ENCODE assay signal across 1 cellular context in genomic region chr17:7858487-7858832, GRCh38.
TF ChIP-seq lines count a peak whose summit lies in the region.

No MANE protein-coding gene starts in this region.

TF ChIP-seq in HEK293, 187 proteins besides CTCF, POLR2A, EP300 and RAD21 (continued from another document):
- TF ChIP-seq ZSCAN16 (tag by site-specific recombination; IDR thresholded peaks at IDR 0.05), result no peak
- no peak for TF ChIP-seq EGR2 (tag by site-specific recombination; IDR thresholded peaks at IDR 0.05; ENCODE audit: low read depth)
- TF ChIP-seq ZNF585B (tag by site-specific recombination; IDR thresholded peaks at IDR 0.05), result no peak
- TF ChIP-seq ZBTB17 (tag by site-specific recombination; IDR thresholded peaks at IDR 0.05), result peak; percentile 18; the same call in 1 of the 2 replicates
